Comparison of ENCODE assay signal across 31 cellular contexts in genomic region chr1:87408665-87409248, GRCh38.
"Had no signal": no experiment of that assay in that cellular context is flagged by ENCODE, and none has a peak within 500 bp of the region (broad histone marks: within the 10 kb centered on the region; RNA-seq: fewer than 3 reads in every experiment).

No MANE protein-coding gene starts in this region.

- H3K36me3 ChIP-seq: ascending aorta, breast epithelium, cardiac muscle cell, colonic mucosa, esophagus squamous epithelium, gastroesophageal sphincter, heart right ventricle had no signal

- H3K27ac ChIP-seq: ascending aorta, breast epithelium, cardiac muscle cell, colonic mucosa, epithelial cell of prostate, esophagus squamous epithelium, gastroesophageal sphincter, heart right ventricle had no signal

- ATAC-seq: activated naive CD4-positive, alpha-beta T cell treated with anti-CD3 and anti-CD28 coated beads, Interleukin-2, amount 50 U/mL, for 72 hours; activated T-cell treated with anti-CD3 and anti-CD28 coated beads, Interleukin-2, amount 50 U/mL, for 72 hours; gastroesophageal sphincter; heart right ventricle; T-helper 17 cell had no signal

- H3K4me3 ChIP-seq: ascending aorta, breast epithelium, cardiac muscle cell, colonic mucosa, esophagus squamous epithelium, gastroesophageal sphincter, heart right ventricle had no signal

- H3K9me3 ChIP-seq: ascending aorta, breast epithelium, colonic mucosa, esophagus squamous epithelium, gastroesophageal sphincter, heart right ventricle had no signal

- H3K4me1 ChIP-seq: ascending aorta, breast epithelium, colonic mucosa, esophagus squamous epithelium, gastroesophageal sphincter had no signal

- H3K27me3 Mint-ChIP-seq: T-helper 17 cell had no signal

- H3K36me3 Mint-ChIP-seq: activated naive CD4-positive, alpha-beta T cell treated with anti-CD3 and anti-CD28 coated beads, Interleukin-2, amount 10 ng/mL, durations not matched to agents 7 days and 5 days; activated naive CD4-positive, alpha-beta T cell treated with anti-CD3 and anti-CD28 coated beads, Interleukin-2, amount 50 U/mL, for 72 hours; activated naive CD8-positive, alpha-beta T cell treated with anti-CD3 and anti-CD28 coated beads, Interleukin-2, amount 10 ng/mL, durations not matched to agents 7 days and 5 days; brain had no signal

- H3K27ac Mint-ChIP-seq: activated CD4-positive, alpha-beta memory T cell treated with anti-CD3 and anti-CD28 coated beads, Interleukin-2, amount 10 ng/mL, durations not matched to agents 7 days and 5 days; activated CD4-positive, alpha-beta T cell treated with anti-CD3 and anti-CD28 coated beads, Interleukin-2, amount 10 ng/mL, durations not matched to agents 7 days and 5 days; activated naive CD4-positive, alpha-beta T cell treated with anti-CD3 and anti-CD28 coated beads, Interleukin-2, amount 10 ng/mL, durations not matched to agents 7 days and 5 days; activated naive CD4-positive, alpha-beta T cell treated with anti-CD3 and anti-CD28 coated beads, Interleukin-2, amount 50 U/mL, for 72 hours; activated naive CD8-positive, alpha-beta T cell treated with anti-CD3 and anti-CD28 coated beads, Interleukin-2, amount 10 ng/mL, durations not matched to agents 7 days and 5 days; activated T-cell treated with anti-CD3 and anti-CD28 coated beads, Interleukin-2, amount 50 U/mL, for 24 hours; activated T-cell treated with anti-CD3 and anti-CD28 coated beads, Interleukin-2, amount 50 U/mL, for 72 hours; brain; T-helper 17 cell; T-helper 2 cell treated with Interferon-gamma antibody and Interleukin-4, amounts not matched to agents 5 μg/mL and 100 μg/mL, for 36 hours had no signal

- DNase-seq: activated CD4-positive, alpha-beta memory T cell treated with anti-CD3 and anti-CD28 coated beads, Interleukin-2, amount 10 ng/mL, durations not matched to agents 7 days and 5 days; activated CD4-positive, alpha-beta T cell treated with anti-CD3 and anti-CD28 coated beads for 1 hour; activated CD4-positive, alpha-beta T cell treated with anti-CD3 and anti-CD28 coated beads for 4 hours; activated CD4-positive, alpha-beta T cell treated with anti-CD3 and anti-CD28 coated beads, Interleukin-2, amount 10 ng/mL, durations not matched to agents 7 days and 5 days; activated CD4-positive, alpha-beta T cell treated with anti-CD3 and anti-CD28 coated beads, Interleukin-2, amount 50 U/mL, for 4 hours; activated CD8-positive, alpha-beta memory T cell treated with anti-CD3 and anti-CD28 coated beads, Interleukin-2, amount 50 U/mL, for 48 hours; activated gamma-delta T cell; activated naive CD4-positive, alpha-beta T cell; activated naive CD4-positive, alpha-beta T cell treated with anti-CD3 and anti-CD28 coated beads, Interleukin-2, amount 10 ng/mL, durations not matched to agents 7 days and 5 days; activated naive CD8-positive, alpha-beta T cell treated with anti-CD3 and anti-CD28 coated beads, Interleukin-2, amount 10 ng/mL, durations not matched to agents 7 days and 5 days; activated T-cell treated with anti-CD3 and anti-CD28 coated beads for 4 hours; activated T-cell treated with anti-CD3 and anti-CD28 coated beads, Interleukin-2, amount 50 U/mL, for 24 hours; activated T-cell treated with anti-CD3 and anti-CD28 coated beads, Interleukin-2, amount 50 U/mL, for 72 hours; central memory CD4-positive, alpha-beta T cell; cerebellar nuclear complex; colonic mucosa; effector CD8-positive, alpha-beta T cell; esophagus squamous epithelium; foreskin melanocyte; heart right ventricle; T-helper 17 cell; T1000 had no signal

- FAIRE-seq: endothelial cell of umbilical vein had no signal

- H3K9me3 Mint-ChIP-seq: activated naive CD4-positive, alpha-beta T cell treated with anti-CD3 and anti-CD28 coated beads, Interleukin-2, amount 50 U/mL, for 72 hours; activated naive CD8-positive, alpha-beta T cell treated with anti-CD3 and anti-CD28 coated beads, Interleukin-2, amount 10 ng/mL, durations not matched to agents 7 days and 5 days; activated T-cell treated with anti-CD3 and anti-CD28 coated beads, Interleukin-2, amount 50 U/mL, for 24 hours; activated T-cell treated with anti-CD3 and anti-CD28 coated beads, Interleukin-2, amount 50 U/mL, for 72 hours; brain had no signal

- H3K27me3 ChIP-seq: ascending aorta, breast epithelium, cardiac muscle cell, colonic mucosa, esophagus squamous epithelium, gastroesophageal sphincter, heart right ventricle had no signal

- H3K4me3 Mint-ChIP-seq: activated CD4-positive, alpha-beta memory T cell treated with anti-CD3 and anti-CD28 coated beads, Interleukin-2, amount 10 ng/mL, durations not matched to agents 7 days and 5 days; activated CD4-positive, alpha-beta T cell treated with anti-CD3 and anti-CD28 coated beads, Interleukin-2, amount 10 ng/mL, durations not matched to agents 7 days and 5 days; activated naive CD4-positive, alpha-beta T cell treated with anti-CD3 and anti-CD28 coated beads, Interleukin-2, amount 10 ng/mL, durations not matched to agents 7 days and 5 days; activated naive CD8-positive, alpha-beta T cell treated with anti-CD3 and anti-CD28 coated beads, Interleukin-2, amount 10 ng/mL, durations not matched to agents 7 days and 5 days; activated T-cell treated with anti-CD3 and anti-CD28 coated beads, Interleukin-2, amount 50 U/mL, for 24 hours; activated T-cell treated with anti-CD3 and anti-CD28 coated beads, Interleukin-2, amount 50 U/mL, for 72 hours; brain; T-helper 17 cell; T-helper 2 cell treated with Interferon-gamma antibody and Interleukin-4, amounts not matched to agents 5 μg/mL and 100 μg/mL, for 36 hours had no signal
